ENCODE assay signal across 2 cellular contexts in genomic region chr19:5789201-5789795, GRCh38.
TF ChIP-seq lines count a peak whose summit lies in the region.

No MANE protein-coding gene starts in this region.

TF ChIP-seq in IMR-90, 13 proteins besides CTCF, POLR2A, EP300 and RAD21:
- no peak for TF ChIP-seq NFE2L2 (IDR thresholded peaks at IDR 0.05; ENCODE audit: low read depth, low read length)
- TF ChIP-seq USF2 (IDR thresholded peaks at IDR 0.05; ENCODE audit: low read depth, low read length): no peak

TF ChIP-seq in K562, 482 proteins besides CTCF, POLR2A, EP300 and RAD21:
- TF ChIP-seq POLR2G (IDR thresholded peaks at IDR 0.05; ENCODE audit: low read depth, low read length) (peak; percentile 69), TAF15 (IDR thresholded peaks at IDR 0.05; ENCODE audit: low read depth, low read length) (no peak), RBFOX2 (IDR thresholded peaks at IDR 0.05; ENCODE audit: low read depth, low read length) (peak; percentile 81)
